12 cellular contexts compared by ENCODE assay signal in the genomic region with DNA sequence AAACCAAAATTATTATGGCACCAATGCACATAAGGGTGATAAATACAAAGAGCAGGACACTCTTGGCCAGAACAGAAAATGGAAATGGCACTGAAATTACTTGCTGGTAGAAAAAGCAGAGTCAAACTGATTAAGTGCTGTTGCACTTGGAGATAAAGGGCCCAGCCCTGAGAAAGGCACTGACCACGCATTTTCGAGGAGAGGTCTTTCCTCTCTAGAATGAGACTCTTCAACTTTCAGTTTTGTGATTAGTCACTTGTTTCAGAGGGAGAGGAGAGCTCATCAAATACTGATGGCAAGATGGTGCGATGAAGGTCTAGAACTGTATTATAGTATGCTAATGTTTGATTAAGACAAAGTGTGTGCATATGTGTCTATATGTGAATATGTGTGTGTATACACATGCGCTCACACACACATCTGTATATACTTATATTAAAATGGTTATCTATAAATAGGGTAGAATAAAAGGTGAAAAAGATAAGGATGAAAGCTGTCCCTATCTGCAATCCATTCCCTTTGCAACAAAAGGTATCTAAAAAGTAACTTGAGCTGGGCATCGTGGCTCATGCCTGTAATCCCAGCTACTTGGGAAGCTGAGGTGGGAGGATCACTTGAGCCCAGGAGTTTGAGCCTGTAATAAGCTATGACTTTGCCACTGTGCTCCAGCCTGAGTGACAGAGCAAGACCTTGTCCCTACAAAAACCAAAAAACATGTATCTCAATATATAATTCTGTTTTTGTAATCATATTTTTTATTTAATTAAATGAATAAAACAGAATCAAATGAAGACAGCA. TPM values are rescaled to one million over a fixed set of nuclear protein-coding genes. Genes with fewer than 3 reads are reported as not detected.
DNase-seq lines count a peak whose midpoint lies in the region; ATAC-seq lines count a peak whose summit lies in the region.
"Had no signal": no experiment of that assay in that cellular context is flagged by ENCODE, and none has a peak within 500 bp of the region (broad histone marks: within the 10 kb centered on the region; RNA-seq: fewer than 3 reads in every experiment).

No MANE protein-coding gene starts in this region.

- no peaks in the 10 kb centered on the region for H3K4me1 ChIP-seq in right cardiac atrium (ENCODE audit: control insufficient read depth, insufficient read depth, low read length)

- H3K9me3 ChIP-seq in right cardiac atrium (ENCODE audit: control insufficient read depth, low read length), result peaks cover 2% of the 10 kb centered on the region

- WGBS in right cardiac atrium, result 73% methylated on average over 5 of the region's 5 CpGs

- DNase-seq in SIG-M5 (lab: John Stamatoyannopoulos, UW) (no peak), islet precursor cell (no peak), right cardiac atrium (no peak)
- DNase-seq: activated T-cell treated with anti-CD3 and anti-CD28 coated beads, Interleukin-2, amount 50 U/mL, for 24 hours; central memory CD4-positive, alpha-beta T cell; NCI-H526 had no signal

- H3K27ac ChIP-seq in right cardiac atrium (ENCODE audit: low read length), result no peak overlapping the region
- H3K27ac ChIP-seq: C4-2B had no signal

- H3K27me3 ChIP-seq in right cardiac atrium (ENCODE audit: control insufficient read depth, insufficient read depth), result no peaks in the 10 kb centered on the region

- ATAC-seq in GM18499 (IDR thresholded peaks at IDR 0.05; ENCODE audit: insufficient read depth, unreplicated experiment) (peak; percentile 92), GM19372 (IDR thresholded peaks at IDR 0.05; ENCODE audit: low read depth, unreplicated experiment) (peak; percentile 98), HG02759 (IDR thresholded peaks at IDR 0.05; ENCODE audit: unreplicated experiment) (peak; percentile 87), HG03520 (IDR thresholded peaks at IDR 0.05; ENCODE audit: unreplicated experiment) (peak; percentile 92), HG03095 (IDR thresholded peaks at IDR 0.05; ENCODE audit: unreplicated experiment) (no peak), right cardiac atrium (no peak)

- intact Hi-C loops in right cardiac atrium (cut with DNase I), result no loop called here

- no peak overlapping the region for H3K4me3 ChIP-seq in right cardiac atrium (ENCODE audit: low read length)

RNA-seq across cellular contexts. Expression of a gene that starts 48.8 kb away (rescaled TPM):
- 10 to 100 TPM; 10.0 to 16.2 (median 11.3) TPM for total RNA-seq in right cardiac atrium
- polyA plus RNA-seq in right cardiac atrium, result 1.9 TPM

Comparison
In these comparisons a context has a peak if more than half of its experiments do, and no peak if none do; other contexts are left out.
1. ATAC-seq: peak in GM18499 (single experiment), GM19372 (single experiment), HG02759 (single experiment) and HG03520 (single experiment); none in HG03095 (single experiment) and right cardiac atrium (0 of 2).